Comparison of ENCODE assay signal across 17 cellular contexts in the genomic region with DNA sequence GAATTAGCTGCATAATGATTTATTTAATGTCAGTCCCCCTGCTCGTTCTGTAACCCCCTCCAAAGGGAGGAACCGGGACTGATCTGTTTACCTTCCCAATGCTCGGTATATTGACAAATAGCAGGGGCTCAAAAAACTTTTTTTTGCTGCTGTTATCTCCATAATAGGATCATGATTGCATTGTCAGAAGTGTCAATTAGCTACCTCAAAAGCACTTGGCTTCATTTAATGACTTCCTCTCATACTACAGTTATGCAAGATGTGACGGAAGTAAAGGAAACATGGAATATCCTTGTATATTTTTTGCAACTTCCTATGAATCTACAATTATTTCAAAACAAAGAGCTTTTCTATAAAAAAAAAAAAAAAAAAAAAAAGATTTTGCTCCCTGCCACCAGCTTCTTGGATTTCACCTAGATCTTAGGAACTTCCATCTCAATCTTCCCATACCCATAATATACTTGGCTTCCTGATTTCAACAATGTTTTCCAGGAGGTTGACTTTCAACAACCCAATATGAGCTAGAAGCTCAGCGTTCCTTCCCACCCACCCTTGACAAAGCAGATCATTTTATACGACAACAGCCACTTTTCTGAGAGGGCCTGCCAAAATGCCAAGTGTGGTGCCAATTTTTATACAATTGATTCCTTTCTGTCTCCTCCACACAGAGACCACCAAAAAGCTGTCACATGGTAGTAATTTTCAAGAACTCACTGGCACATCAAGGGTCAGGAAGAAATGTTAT.
DNase-seq lines count a peak whose midpoint lies in the region; ATAC-seq and TF ChIP-seq lines count a peak whose summit lies in the region.
"Had no signal": no experiment of that assay in that cellular context is flagged by ENCODE, and none has a peak within 500 bp of the region (broad histone marks: within the 10 kb centered on the region; RNA-seq: fewer than 3 reads in every experiment).

No MANE protein-coding gene starts in this region.

- H3K4me1 ChIP-seq in GM23338 (ENCODE audit: insufficient read depth) (no peaks in the 10 kb centered on the region), mesenchymal stem cell (ENCODE audit: control insufficient read depth, insufficient read depth, low read depth, low read length) (peaks cover 3% of the 10 kb centered on the region), upper lobe of left lung (peaks cover 7 to 37% (median 16%) of the 10 kb centered on the region in 4 donors)
- H3K4me1 ChIP-seq: heart left ventricle, tibial artery had no signal

- H3K79me1 ChIP-seq in mesenchymal stem cell (replicated peaks; ENCODE audit: low read length, poor library complexity, severe bottlenecking) = no peaks in the 10 kb centered on the region

- no peak overlapping the region for H2BK5ac ChIP-seq in mesenchymal stem cell (ENCODE audit: low read depth, low read length, poor library complexity, severe bottlenecking)

- H3K23ac ChIP-seq in mesenchymal stem cell (ENCODE audit: low read length in 2 of 2) = no peak overlapping the region

- no peaks in the 10 kb centered on the region for H3K36me3 Mint-ChIP-seq in GM23338 (ENCODE audit: low read depth)
- H3K36me3 Mint-ChIP-seq in activated CD4-positive, alpha-beta memory T cell treated with anti-CD3 and anti-CD28 coated beads, Interleukin-2, amount 10 ng/mL, durations not matched to agents 7 days and 5 days (ENCODE audit: low read depth) = no peaks in the 10 kb centered on the region
- H3K36me3 Mint-ChIP-seq: CD8-positive, alpha-beta memory T cell had no signal

- TF ChIP-seq EP300 in upper lobe of left lung (IDR thresholded peaks at IDR 0.05) = peak in 1 of 4 donors; percentile 52

- H2AFZ ChIP-seq in GM23338 (peak overlapping the region; percentile 69; the same call in 1 of the 2 replicates), mesenchymal stem cell (ENCODE audit: low read depth, low read length) (no peak overlapping the region)

- no peak overlapping the region for H3K4me3 Mint-ChIP-seq in GM23338
- H3K4me3 Mint-ChIP-seq in activated CD4-positive, alpha-beta memory T cell treated with anti-CD3 and anti-CD28 coated beads, Interleukin-2, amount 10 ng/mL, durations not matched to agents 7 days and 5 days = no peak overlapping the region
- H3K4me3 Mint-ChIP-seq: activated CD8-positive, alpha-beta T cell treated with anti-CD3 and anti-CD28 coated beads, Interleukin-2, amount 10 ng/mL, durations not matched to agents 7 days and 5 days; CD8-positive, alpha-beta memory T cell had no signal

- no peaks in the 10 kb centered on the region for H3K27me3 ChIP-seq in GM23338 (ENCODE audit: insufficient read depth)
- H3K27me3 ChIP-seq in mesenchymal stem cell (ENCODE audit: control insufficient read depth in 1 of 2, insufficient read depth in 1 of 2, low read length in 2 of 2) = peaks cover 4 to 20% of the 10 kb centered on the region in 2 experiments
- peaks cover 0 to 3% (median 0%) of the 10 kb centered on the region in 4 donors for H3K27me3 ChIP-seq in upper lobe of left lung

- H4K20me1 ChIP-seq in GM23338 (replicated peaks; ENCODE audit: insufficient read depth) = no peaks in the 10 kb centered on the region

- no peak overlapping the region for H4K8ac ChIP-seq in mesenchymal stem cell (ENCODE audit: low read length)

- CTCF ChIA-PET in activated CD4-positive, alpha-beta memory T cell treated with anti-CD3 and anti-CD28 coated beads, Interleukin-2, amount 10 ng/mL, durations not matched to agents 7 days and 5 days (lab: Charles Lee) = interaction anchor here (0.7 kb wide), 1 partner anchor 81 kb away, joined by 4 read pairs; no protein-coding TSS in a partner anchor

- ATAC-seq in GM23338 (no peak), upper lobe of left lung (ENCODE audit: low FRiP score in 2 of 2) (no peak)
- ATAC-seq: activated CD8-positive, alpha-beta T cell treated with anti-CD3 and anti-CD28 coated beads, Interleukin-2, amount 10 ng/mL, durations not matched to agents 7 days and 5 days; heart left ventricle had no signal

- no peak overlapping the region for H2BK12ac ChIP-seq in mesenchymal stem cell (ENCODE audit: low read length in 2 of 2)

- DNase-seq in AML-193 (lab: John Stamatoyannopoulos, UW) (peak; percentile 9 to 24), GM23338 (ENCODE audit: low spot score) (no peak), NOMO-1 treated with DMSO at 0.1 percent for 48 hours (lab: John Stamatoyannopoulos, UW; ENCODE audit: unreplicated experiment) (peak; percentile 67), mesenchymal stem cell (no peak), A172 (ENCODE audit: low spot score) (no peak), upper lobe of left lung (no peak)
- no peak for DNase-seq in stimulated activated naive CD4-positive, alpha-beta T cell treated with Interleukin-2 at 50 U/mL for 16 hours (lab: John Stamatoyannopoulos, UW)
- no peak for DNase-seq in activated CD4-positive, alpha-beta memory T cell treated with anti-CD3 and anti-CD28 coated beads, Interleukin-2, amount 10 ng/mL, durations not matched to agents 7 days and 5 days
- DNase-seq: activated CD8-positive, alpha-beta T cell treated with anti-CD3 and anti-CD28 coated beads, Interleukin-2, amount 10 ng/mL, durations not matched to agents 7 days and 5 days; activated naive CD4-positive, alpha-beta T cell treated with anti-CD3 and anti-CD28 coated beads, Interleukin-2, amount 50 U/mL, for 16 hours; activated T-cell treated with anti-CD3 and anti-CD28 coated beads, Interleukin-2, amount 50 U/mL, for 48 hours; CD8-positive, alpha-beta memory T cell; heart left ventricle; T-helper 1 cell had no signal

- no peak overlapping the region for H2BK15ac ChIP-seq in mesenchymal stem cell (ENCODE audit: low read depth, poor library complexity, severe bottlenecking)

- no peak overlapping the region for H2BK120ac ChIP-seq in mesenchymal stem cell (ENCODE audit: low read depth, low read length)

- H3K79me2 ChIP-seq in GM23338 (replicated peaks; ENCODE audit: insufficient read depth) = no peaks in the 10 kb centered on the region

- H3K9me2 ChIP-seq in GM23338 (ENCODE audit: insufficient read depth) = no peaks in the 10 kb centered on the region

- no peaks in the 10 kb centered on the region for H3K27me3 Mint-ChIP-seq in GM23338 (ENCODE audit: insufficient read depth, low read depth, poor library complexity)
- peaks cover 15% of the 10 kb centered on the region for H3K27me3 Mint-ChIP-seq in activated CD4-positive, alpha-beta memory T cell treated with anti-CD3 and anti-CD28 coated beads, Interleukin-2, amount 10 ng/mL, durations not matched to agents 7 days and 5 days

- H3K9me3 ChIP-seq in mesenchymal stem cell (ENCODE audit: control insufficient read depth, low read length) (no peaks in the 10 kb centered on the region), upper lobe of left lung (no peaks in the 10 kb centered on the region)
- H3K9me3 ChIP-seq: psoas muscle, tibial artery had no signal

- H3F3A ChIP-seq in GM23338 (replicated peaks; ENCODE audit: low read depth) = no peaks in the 10 kb centered on the region

- peaks cover 6% of the 10 kb centered on the region; the same call in 2 of the 3 replicates for H3K9me3 Mint-ChIP-seq in GM23338
- no peaks in the 10 kb centered on the region for H3K9me3 Mint-ChIP-seq in activated CD4-positive, alpha-beta memory T cell treated with anti-CD3 and anti-CD28 coated beads, Interleukin-2, amount 10 ng/mL, durations not matched to agents 7 days and 5 days
- H3K9me3 Mint-ChIP-seq: CD8-positive, alpha-beta memory T cell had no signal

- H3K9ac ChIP-seq in mesenchymal stem cell (ENCODE audit: low read length) = peak overlapping the region; percentile 60

- WGBS in mesenchymal stem cell = 81% methylated on average over 5 of the region's 6 CpGs
- WGBS in upper lobe of left lung, 2 donors = 7 to 8% methylated on average over 6 of the region's 6 CpGs

- no peak for TF ChIP-seq CTCF in GM23338 (conservative IDR thresholded peaks at IDR 0.05; ENCODE audit: low read depth in 2 of 2)
- TF ChIP-seq CTCF in upper lobe of left lung (IDR thresholded peaks at IDR 0.05) = no peak

- TF ChIP-seq POLR2A in upper lobe of left lung (IDR thresholded peaks at IDR 0.05) = no peak

- no peak overlapping the region for H3K4me3 ChIP-seq in GM23338
- H3K4me3 ChIP-seq in mesenchymal stem cell (ENCODE audit: insufficient read depth in 1 of 2, low read depth in 1 of 2, low read length in 2 of 2) = peak overlapping the region in 1 of 2 experiments; percentile 56
- no peak overlapping the region for H3K4me3 ChIP-seq in upper lobe of left lung
- H3K4me3 ChIP-seq: heart left ventricle, lung, psoas muscle, tibial artery had no signal

- H3K4me2 ChIP-seq in GM23338 (no peak overlapping the region), mesenchymal stem cell (ENCODE audit: low read length, poor library complexity, severe bottlenecking) (no peak overlapping the region)

- no peak overlapping the region for H3K27ac Mint-ChIP-seq in GM23338
- H3K27ac Mint-ChIP-seq in activated CD4-positive, alpha-beta memory T cell treated with anti-CD3 and anti-CD28 coated beads, Interleukin-2, amount 10 ng/mL, durations not matched to agents 7 days and 5 days = no peak overlapping the region
- H3K27ac Mint-ChIP-seq: activated CD8-positive, alpha-beta T cell treated with anti-CD3 and anti-CD28 coated beads, Interleukin-2, amount 10 ng/mL, durations not matched to agents 7 days and 5 days; CD8-positive, alpha-beta memory T cell had no signal

- no peak overlapping the region for H3K4ac ChIP-seq in mesenchymal stem cell (ENCODE audit: low read depth in 1 of 2, low read length in 2 of 2)

- H3K18ac ChIP-seq in mesenchymal stem cell (ENCODE audit: low read depth in 1 of 2, low read length in 2 of 2) = no peak overlapping the region

- H4K91ac ChIP-seq in mesenchymal stem cell (ENCODE audit: low read length) = no peak overlapping the region

- H3K27ac ChIP-seq in GM23338 (ENCODE audit: low read depth) (no peak overlapping the region), mesenchymal stem cell (ENCODE audit: low read length, poor library complexity, severe bottlenecking) (no peak overlapping the region), upper lobe of left lung (peak overlapping the region in 2 of 4 donors; percentile 16 to 27)
- H3K27ac ChIP-seq: heart left ventricle, tibial artery had no signal

- H3K14ac ChIP-seq in mesenchymal stem cell (ENCODE audit: low read length in 2 of 2) = no peak overlapping the region

- no peaks in the 10 kb centered on the region for H3K4me1 Mint-ChIP-seq in GM23338
- no peaks in the 10 kb centered on the region for H3K4me1 Mint-ChIP-seq in activated CD4-positive, alpha-beta memory T cell treated with anti-CD3 and anti-CD28 coated beads, Interleukin-2, amount 10 ng/mL, durations not matched to agents 7 days and 5 days
- H3K4me1 Mint-ChIP-seq: CD8-positive, alpha-beta memory T cell had no signal

- POLR2A ChIA-PET in activated CD4-positive, alpha-beta memory T cell treated with anti-CD3 and anti-CD28 coated beads, Interleukin-2, amount 10 ng/mL, durations not matched to agents 7 days and 5 days (lab: Charles Lee) = no interaction called here

- H3K36me3 ChIP-seq in GM23338 (ENCODE audit: insufficient read depth) (no peaks in the 10 kb centered on the region), mesenchymal stem cell (ENCODE audit: control insufficient read depth in 1 of 2, insufficient read depth in 2 of 2, low read depth in 1 of 2, low read length in 2 of 2) (no peaks in the 10 kb centered on the region), upper lobe of left lung (no peaks in the 10 kb centered on the region)
- H3K36me3 ChIP-seq: heart left ventricle, tibial artery had no signal

- H2AK5ac ChIP-seq in mesenchymal stem cell (ENCODE audit: low read length, severe bottlenecking) = no peak overlapping the region

TF ChIP-seq in GM23338, 12 proteins besides CTCF, POLR2A, EP300 and RAD21 (continues in another document):
- TF ChIP-seq ZNF331 (CRISPR knock-in tag; IDR thresholded peaks at IDR 0.05; ENCODE audit: low read depth) = no peak

Comparison
In these comparisons a context has a peak if more than half of its experiments do, and no peak if none do; other contexts are left out.
1. DNase-seq: peak in AML-193 (2 of 2) and NOMO-1 treated with DMSO at 0.1 percent for 48 hours (single experiment); none in GM23338 (single experiment), mesenchymal stem cell (single experiment), A172 (single experiment), stimulated activated naive CD4-positive, alpha-beta T cell treated with Interleukin-2 at 50 U/mL for 16 hours (single experiment), upper lobe of left lung (0 of 2) and activated CD4-positive, alpha-beta memory T cell treated with anti-CD3 and anti-CD28 coated beads, Interleukin-2, amount 10 ng/mL, durations not matched to agents 7 days and 5 days (single experiment).